In the genomic region with DNA sequence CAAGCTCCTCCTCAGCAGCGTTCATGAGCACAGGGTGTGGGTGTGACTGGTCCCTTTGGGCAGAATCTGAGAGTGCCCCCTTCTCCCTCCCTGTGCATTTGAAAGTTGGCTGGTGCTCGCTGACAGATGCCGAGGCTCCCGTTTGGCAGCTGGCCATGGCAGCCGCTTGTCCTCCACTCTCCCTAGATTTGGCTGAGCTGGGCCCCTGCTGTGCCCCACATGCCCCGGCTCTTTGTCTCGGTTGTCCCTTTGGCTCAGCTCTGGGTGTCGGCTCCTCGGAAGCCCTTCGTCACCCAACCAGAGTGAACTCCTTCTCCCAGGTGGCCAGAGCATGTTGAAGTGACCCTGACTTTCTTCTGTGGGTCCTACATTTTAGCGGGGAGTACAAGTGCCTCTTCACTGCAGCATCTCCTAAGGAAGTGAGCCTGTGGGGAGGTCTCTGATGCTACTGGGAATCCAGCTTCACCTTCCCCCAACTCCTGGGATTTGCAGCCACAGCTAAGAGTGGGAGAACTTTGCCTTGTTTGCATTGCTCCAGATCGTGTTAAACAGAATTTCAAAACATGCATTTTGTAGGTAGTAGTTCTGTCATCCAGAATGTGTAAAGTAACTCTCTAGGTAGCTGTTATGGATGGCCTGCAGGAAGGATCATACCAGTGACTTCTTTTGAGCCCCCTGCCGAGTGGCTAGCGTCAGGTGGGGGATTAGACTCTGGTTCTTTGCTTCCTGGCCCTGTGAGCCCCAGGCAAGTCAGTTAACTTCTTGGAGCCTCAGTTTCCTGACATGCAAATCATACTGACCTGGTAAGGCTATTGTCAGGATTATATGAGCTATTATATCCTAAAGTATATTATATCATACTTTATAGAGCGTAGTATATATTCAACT, we compare ENCODE assay signal across 1 cellular context.
A peak's percentile ranks its signal among the peaks of the same experiment; 100 is the strongest.
TF ChIP-seq lines count a peak whose summit lies in the region.

No MANE protein-coding gene starts in this region.

TF ChIP-seq in HepG2, 621 proteins besides CTCF, POLR2A, EP300 and RAD21 (continued from another document and continues in another):
- TF ChIP-seq, protein P1, sequence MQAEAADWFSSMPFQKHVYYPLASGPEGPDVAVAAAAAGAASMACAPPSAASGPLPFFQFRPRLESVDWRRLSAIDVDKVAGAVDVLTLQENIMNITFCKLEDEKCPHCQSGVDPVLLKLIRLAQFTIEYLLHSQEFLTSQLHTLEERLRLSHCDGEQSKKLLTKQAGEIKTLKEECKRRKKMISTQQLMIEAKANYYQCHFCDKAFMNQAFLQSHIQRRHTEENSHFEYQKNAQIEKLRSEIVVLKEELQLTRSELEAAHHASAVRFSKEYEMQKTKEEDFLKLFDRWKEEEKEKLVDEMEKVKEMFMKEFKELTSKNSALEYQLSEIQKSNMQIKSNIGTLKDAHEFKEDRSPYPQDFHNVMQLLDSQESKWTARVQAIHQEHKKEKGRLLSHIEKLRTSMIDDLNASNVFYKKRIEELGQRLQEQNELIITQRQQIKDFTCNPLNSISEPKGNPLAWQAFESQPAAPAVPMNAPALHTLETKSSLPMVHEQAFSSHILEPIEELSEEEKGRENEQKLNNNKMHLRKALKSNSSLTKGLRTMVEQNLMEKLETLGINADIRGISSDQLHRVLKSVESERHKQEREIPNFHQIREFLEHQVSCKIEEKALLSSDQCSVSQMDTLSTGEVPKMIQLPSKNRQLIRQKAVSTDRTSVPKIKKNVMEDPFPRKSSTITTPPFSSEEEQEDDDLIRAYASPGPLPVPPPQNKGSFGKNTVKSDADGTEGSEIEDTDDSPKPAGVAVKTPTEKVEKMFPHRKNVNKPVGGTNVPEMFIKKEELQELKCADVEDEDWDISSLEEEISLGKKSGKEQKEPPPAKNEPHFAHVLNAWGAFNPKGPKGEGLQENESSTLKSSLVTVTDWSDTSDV (CRISPR knock-in tag; IDR thresholded peaks at IDR 0.05), result no peak
- TF ChIP-seq MXI1 (IDR thresholded peaks at IDR 0.05; ENCODE audit: borderline replicate concordance, low read depth, low read length) (0 out of 3 replicates have a peak, but pooled peaks have one; percentile 22), FOXP1 (IDR thresholded peaks at IDR 0.05) (no peak), FOXP1 (CRISPR knock-in tag; IDR thresholded peaks at IDR 0.05) (peak; percentile 34; the same call in 1 of the 2 replicates), ZNF382 (CRISPR knock-in tag; IDR thresholded peaks at IDR 0.05; ENCODE audit: borderline replicate concordance) (no peak), MAFG (CRISPR knock-in tag; IDR thresholded peaks at IDR 0.05) (no peak), MNT (IDR thresholded peaks at IDR 0.05) (0 out of 2 replicates have a peak, but pooled peaks have one; percentile 17), ZNF569 (CRISPR knock-in tag; IDR thresholded peaks at IDR 0.05; ENCODE audit: borderline replicate concordance) (no peak), ZSCAN25 (CRISPR knock-in tag; IDR thresholded peaks at IDR 0.05) (peak; percentile 40; the same call in 1 of the 2 replicates), ZEB1 (IDR thresholded peaks at IDR 0.05; ENCODE audit: insufficient replicate concordance, low read depth) (peak; percentile 52), PATZ1 (CRISPR knock-in tag; IDR thresholded peaks at IDR 0.05) (0 out of 2 replicates have a peak, but pooled peaks have one; percentile 22), ZBTB38 (CRISPR knock-in tag; IDR thresholded peaks at IDR 0.05) (no peak; the same call in 1 of the 2 replicates), THAP11 (CRISPR knock-in tag; IDR thresholded peaks at IDR 0.05) (peak; percentile 32; the same call in 1 of the 2 replicates), ZNF563 (CRISPR knock-in tag; IDR thresholded peaks at IDR 0.05) (no peak), AGO2 (optimal IDR thresholded peaks at IDR 0.05; ENCODE audit: low read depth, low read length) (peak; percentile 51), ZBTB4 (CRISPR knock-in tag; IDR thresholded peaks at IDR 0.05; ENCODE audit: borderline replicate concordance) (0 out of 2 replicates have a peak, but pooled peaks have one; percentile 50), GATAD2A (CRISPR knock-in tag; IDR thresholded peaks at IDR 0.05) (peak; percentile 67), MED1 (CRISPR knock-in tag; IDR thresholded peaks at IDR 0.05) (peak; percentile 41; the same call in 1 of the 2 replicates), ZNF160 (CRISPR knock-in tag; IDR thresholded peaks at IDR 0.05) (peak; percentile 2), TGIF2 (CRISPR knock-in tag; IDR thresholded peaks at IDR 0.05) (peak; percentile 19; the same call in 1 of the 2 replicates), SMAD9 (CRISPR knock-in tag; IDR thresholded peaks at IDR 0.05) (peak; percentile 44; the same call in 1 of the 2 replicates), TEF (CRISPR knock-in tag; IDR thresholded peaks at IDR 0.05) (no peak), ATF7-NPFF (CRISPR knock-in tag; IDR thresholded peaks at IDR 0.05; ENCODE audit: low read depth) (0 out of 2 replicates have a peak, but pooled peaks have one; percentile 29), FOXA3 (CRISPR knock-in tag; IDR thresholded peaks at IDR 0.05) (peak; percentile 73), SALL1 (CRISPR knock-in tag; IDR thresholded peaks at IDR 0.05) (peak; percentile 51), KDM5B (CRISPR knock-in tag; IDR thresholded peaks at IDR 0.05; ENCODE audit: borderline replicate concordance) (peak; percentile 47; the same call in 1 of the 2 replicates), ZNF562 (CRISPR knock-in tag; IDR thresholded peaks at IDR 0.05; ENCODE audit: borderline replicate concordance) (no peak), HMG20A (CRISPR knock-in tag; IDR thresholded peaks at IDR 0.05; ENCODE audit: borderline replicate concordance) (peak; percentile 39; the same call in 1 of the 2 replicates), ZBTB1 (CRISPR knock-in tag; IDR thresholded peaks at IDR 0.05; ENCODE audit: borderline replicate concordance) (no peak), MTF2 (CRISPR knock-in tag; IDR thresholded peaks at IDR 0.05; ENCODE audit: borderline replicate concordance) (no peak), ZNF776 (CRISPR knock-in tag; IDR thresholded peaks at IDR 0.05) (0 out of 2 replicates have a peak, but pooled peaks have one; percentile 63), SOX6 (IDR thresholded peaks at IDR 0.05) (no peak), SOX6 (CRISPR knock-in tag; IDR thresholded peaks at IDR 0.05) (peak; percentile 43), HDAC2 (CRISPR knock-in tag; IDR thresholded peaks at IDR 0.05) (peak; percentile 63; the same call in 1 of the 2 replicates), ARHGAP35 (CRISPR knock-in tag; IDR thresholded peaks at IDR 0.05; ENCODE audit: borderline replicate concordance) (no peak), TEAD3 (CRISPR knock-in tag; optimal IDR thresholded peaks at IDR 0.05; ENCODE audit: borderline replicate concordance) (peak; percentile 47), MIXL1 (CRISPR knock-in tag; IDR thresholded peaks at IDR 0.05) (0 out of 2 replicates have a peak, but pooled peaks have one; percentile 39), ZKSCAN5 (CRISPR knock-in tag; IDR thresholded peaks at IDR 0.05) (0 out of 2 replicates have a peak, but pooled peaks have one; percentile 8), KAT2B (IDR thresholded peaks at IDR 0.05; ENCODE audit: borderline replicate concordance, low read depth, low read length) (no peak)
- TF ChIP-seq, protein P2, sequence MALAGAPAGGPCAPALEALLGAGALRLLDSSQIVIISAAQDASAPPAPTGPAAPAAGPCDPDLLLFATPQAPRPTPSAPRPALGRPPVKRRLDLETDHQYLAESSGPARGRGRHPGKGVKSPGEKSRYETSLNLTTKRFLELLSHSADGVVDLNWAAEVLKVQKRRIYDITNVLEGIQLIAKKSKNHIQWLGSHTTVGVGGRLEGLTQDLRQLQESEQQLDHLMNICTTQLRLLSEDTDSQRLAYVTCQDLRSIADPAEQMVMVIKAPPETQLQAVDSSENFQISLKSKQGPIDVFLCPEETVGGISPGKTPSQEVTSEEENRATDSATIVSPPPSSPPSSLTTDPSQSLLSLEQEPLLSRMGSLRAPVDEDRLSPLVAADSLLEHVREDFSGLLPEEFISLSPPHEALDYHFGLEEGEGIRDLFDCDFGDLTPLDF (CRISPR knock-in tag; IDR thresholded peaks at IDR 0.05), result no peak
- TF ChIP-seq, protein P3, sequence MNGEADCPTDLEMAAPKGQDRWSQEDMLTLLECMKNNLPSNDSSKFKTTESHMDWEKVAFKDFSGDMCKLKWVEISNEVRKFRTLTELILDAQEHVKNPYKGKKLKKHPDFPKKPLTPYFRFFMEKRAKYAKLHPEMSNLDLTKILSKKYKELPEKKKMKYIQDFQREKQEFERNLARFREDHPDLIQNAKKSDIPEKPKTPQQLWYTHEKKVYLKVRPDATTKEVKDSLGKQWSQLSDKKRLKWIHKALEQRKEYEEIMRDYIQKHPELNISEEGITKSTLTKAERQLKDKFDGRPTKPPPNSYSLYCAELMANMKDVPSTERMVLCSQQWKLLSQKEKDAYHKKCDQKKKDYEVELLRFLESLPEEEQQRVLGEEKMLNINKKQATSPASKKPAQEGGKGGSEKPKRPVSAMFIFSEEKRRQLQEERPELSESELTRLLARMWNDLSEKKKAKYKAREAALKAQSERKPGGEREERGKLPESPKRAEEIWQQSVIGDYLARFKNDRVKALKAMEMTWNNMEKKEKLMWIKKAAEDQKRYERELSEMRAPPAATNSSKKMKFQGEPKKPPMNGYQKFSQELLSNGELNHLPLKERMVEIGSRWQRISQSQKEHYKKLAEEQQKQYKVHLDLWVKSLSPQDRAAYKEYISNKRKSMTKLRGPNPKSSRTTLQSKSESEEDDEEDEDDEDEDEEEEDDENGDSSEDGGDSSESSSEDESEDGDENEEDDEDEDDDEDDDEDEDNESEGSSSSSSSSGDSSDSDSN (CRISPR knock-in tag; IDR thresholded peaks at IDR 0.05), result peak; percentile 22; the same call in 1 of the 2 replicates
- TF ChIP-seq, protein P4, sequence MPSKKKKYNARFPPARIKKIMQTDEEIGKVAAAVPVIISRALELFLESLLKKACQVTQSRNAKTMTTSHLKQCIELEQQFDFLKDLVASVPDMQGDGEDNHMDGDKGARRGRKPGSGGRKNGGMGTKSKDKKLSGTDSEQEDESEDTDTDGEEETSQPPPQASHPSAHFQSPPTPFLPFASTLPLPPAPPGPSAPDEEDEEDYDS (CRISPR knock-in tag; IDR thresholded peaks at IDR 0.05), result peak; percentile 52; the same call in 1 of the 2 replicates
- TF ChIP-seq, protein P5, sequence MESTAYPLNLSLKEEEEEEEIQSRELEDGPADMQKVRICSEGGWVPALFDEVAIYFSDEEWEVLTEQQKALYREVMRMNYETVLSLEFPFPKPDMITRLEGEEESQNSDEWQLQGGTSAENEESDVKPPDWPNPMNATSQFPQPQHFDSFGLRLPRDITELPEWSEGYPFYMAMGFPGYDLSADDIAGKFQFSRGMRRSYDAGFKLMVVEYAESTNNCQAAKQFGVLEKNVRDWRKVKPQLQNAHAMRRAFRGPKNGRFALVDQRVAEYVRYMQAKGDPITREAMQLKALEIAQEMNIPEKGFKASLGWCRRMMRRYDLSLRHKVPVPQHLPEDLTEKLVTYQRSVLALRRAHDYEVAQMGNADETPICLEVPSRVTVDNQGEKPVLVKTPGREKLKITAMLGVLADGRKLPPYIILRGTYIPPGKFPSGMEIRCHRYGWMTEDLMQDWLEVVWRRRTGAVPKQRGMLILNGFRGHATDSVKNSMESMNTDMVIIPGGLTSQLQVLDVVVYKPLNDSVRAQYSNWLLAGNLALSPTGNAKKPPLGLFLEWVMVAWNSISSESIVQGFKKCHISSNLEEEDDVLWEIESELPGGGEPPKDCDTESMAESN (CRISPR knock-in tag; conservative IDR thresholded peaks at IDR 0.05), result peak; percentile 74; the same call in 1 of the 2 replicates
